Comparison of ENCODE assay signal across 8 cellular contexts in the genomic region with DNA sequence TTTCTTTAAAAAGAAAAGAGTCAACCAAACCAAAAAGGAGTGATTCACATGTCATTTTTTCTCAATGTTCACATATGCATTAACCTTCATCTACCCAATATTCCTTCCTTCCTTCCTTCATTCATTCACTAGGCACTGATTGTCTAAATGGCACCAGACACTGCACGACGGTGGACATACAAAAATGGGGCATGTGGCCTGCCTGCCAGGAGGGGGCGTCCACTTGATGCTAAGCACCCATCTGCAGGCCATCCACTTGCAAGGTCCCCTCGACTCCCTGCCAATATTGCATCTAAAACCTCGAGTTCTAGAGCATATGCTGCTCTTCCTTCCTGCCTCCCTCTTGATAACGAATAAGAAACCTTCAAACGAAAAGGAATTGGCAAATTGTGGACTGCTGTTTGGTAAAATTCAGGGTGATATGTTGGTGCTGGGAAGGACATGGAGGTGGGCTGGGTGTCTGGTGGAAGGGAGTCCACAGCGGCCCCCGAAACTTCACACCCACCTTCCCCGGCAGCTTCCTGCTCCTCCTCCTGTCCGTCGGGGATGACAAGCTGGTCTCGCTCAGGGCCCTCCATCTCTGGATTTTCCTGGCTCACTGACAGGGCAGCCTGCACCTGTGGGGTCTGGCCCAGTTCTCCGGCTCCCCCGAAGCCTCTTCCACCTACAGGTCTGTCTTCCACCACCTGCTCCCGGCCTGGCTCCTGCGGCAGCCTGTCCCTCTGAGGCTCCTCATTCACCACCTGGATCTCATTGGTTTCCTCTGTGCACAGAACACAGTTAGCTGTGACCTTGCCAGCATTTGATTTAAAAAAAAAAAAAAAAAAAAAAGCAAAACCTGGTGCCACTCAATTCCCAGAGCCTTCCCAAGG.
DNase-seq lines count a peak whose midpoint lies in the region; ATAC-seq lines count a peak whose summit lies in the region.

No MANE protein-coding gene starts in this region.

- DNase-seq in stimulated activated CD4-positive, alpha-beta T cell treated with anti-CD3 and anti-CD28 coated beads, Interleukin-15, amount 100 ng/mL, for 24 hours: peak; percentile 15
- no peak for DNase-seq in stimulated activated CD4-positive, alpha-beta T cell treated with anti-CD3 and anti-CD28 coated beads, Interleukin-4, amount 100 ng/mL, for 4 hours
- DNase-seq in NCI-H1930 (lab: John Stamatoyannopoulos, UW) (peak; percentile 10 to 27), astrocyte of the hippocampus (ENCODE audit: low read depth, low spot score) (peak; percentile 60), myocyte (ENCODE audit: low read depth) (peak; percentile 28), NOMO-1 treated with DMSO at 0.1 percent for 48 hours (lab: John Stamatoyannopoulos, UW; ENCODE audit: unreplicated experiment) (no peak)

- no peak for ATAC-seq in HG03159 (IDR thresholded peaks at IDR 0.05; ENCODE audit: unreplicated experiment)
- no peak for ATAC-seq in HG03354 (IDR thresholded peaks at IDR 0.05; ENCODE audit: poor library complexity, severe bottlenecking, unreplicated experiment)

Comparison
In these comparisons a context has a peak if more than half of its experiments do, and no peak if none do; other contexts are left out.
1. DNase-seq: peak in stimulated activated CD4-positive, alpha-beta T cell treated with anti-CD3 and anti-CD28 coated beads, Interleukin-15, amount 100 ng/mL, for 24 hours (single experiment), NCI-H1930 (2 of 2), astrocyte of the hippocampus (single experiment) and myocyte (single experiment); none in stimulated activated CD4-positive, alpha-beta T cell treated with anti-CD3 and anti-CD28 coated beads, Interleukin-4, amount 100 ng/mL, for 4 hours (0 of 2) and NOMO-1 treated with DMSO at 0.1 percent for 48 hours (single experiment).